8 cellular contexts compared by ENCODE assay signal in the genomic region with DNA sequence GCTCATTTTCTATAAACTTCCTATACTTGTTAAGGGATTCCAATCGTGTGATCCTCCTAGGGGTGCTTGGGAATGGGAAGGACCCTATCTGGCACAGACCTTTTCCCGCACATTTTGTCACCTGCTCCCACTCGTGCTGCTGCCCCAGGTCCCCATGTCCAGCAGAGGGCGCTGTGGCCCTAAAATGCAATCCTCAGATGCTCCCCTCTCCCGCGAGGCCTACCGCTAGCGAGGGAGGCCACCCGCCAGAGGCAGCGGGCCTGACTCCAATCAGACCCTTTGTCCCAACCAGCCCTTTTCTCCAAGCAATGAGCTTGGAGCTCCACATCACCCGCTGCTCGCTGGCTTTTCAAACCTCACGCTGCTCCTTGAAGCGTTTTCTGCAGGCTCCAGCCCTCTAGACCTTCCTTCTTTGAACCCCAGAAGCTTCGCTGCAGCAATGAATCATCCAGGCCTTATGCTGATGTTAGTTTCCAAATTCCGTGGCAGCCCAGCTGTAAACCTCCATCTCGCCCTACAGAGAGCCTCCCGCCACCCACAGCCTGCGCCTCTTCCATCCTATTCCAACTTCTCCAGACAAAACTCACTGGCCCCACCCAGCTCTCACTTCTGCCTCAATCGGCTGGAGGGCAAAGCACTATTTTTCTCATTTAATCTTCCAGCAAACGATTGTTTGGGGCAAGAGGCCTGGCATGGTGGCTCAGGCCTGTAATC. TPM values are rescaled to one million over a fixed set of nuclear protein-coding genes. Genes with fewer than 3 reads are reported as not detected.
DNase-seq lines count a peak whose midpoint lies in the region; ATAC-seq, FAIRE-seq and TF ChIP-seq lines count a peak whose summit lies in the region.

No MANE protein-coding gene starts in this region.

- H3K36me3 ChIP-seq in heart left ventricle, result no peaks in the 10 kb centered on the region

- ATAC-seq in heart left ventricle (peak; percentile 72 to 94 (median 93)), GM19328 (IDR thresholded peaks at IDR 0.05; ENCODE audit: unreplicated experiment) (no peak)

- DNase-seq in GM12891 (ENCODE audit: insufficient read length, low spot score), result peak; percentile 90
- DNase-seq in NCI-H1436 treated with DMSO at 0.1 percent for 48 hours (lab: John Stamatoyannopoulos, UW), result peak; percentile 35
- peak; percentile 76 for DNase-seq in T follicular helper cell (ENCODE audit: low read depth)
- DNase-seq in activated naive CD8-positive, alpha-beta T cell treated with anti-CD3 and anti-CD28 coated beads, Interleukin-2, amount 50 U/mL, for 16 hours (ENCODE audit: low read depth, low spot score), result peak; percentile 77
- DNase-seq in heart left ventricle, result peak; percentile 83 to 94 (median 89)
- peak; percentile 93 for DNase-seq in progenitor cell of endocrine pancreas (ENCODE audit: low spot score, unreplicated experiment)
- DNase-seq in urothelium cell line (ENCODE audit: low spot score), result peak; percentile 92

- TF ChIP-seq CTCF in heart left ventricle (IDR thresholded peaks at IDR 0.05) (peak; percentile 83 to 96 (median 92)), progenitor cell of endocrine pancreas (IDR thresholded peaks at IDR 0.05; ENCODE audit: unreplicated experiment) (peak; percentile 99)

- peaks cover 0 to 26% (median 5%) of the 10 kb centered on the region in 12 donors for H3K4me1 ChIP-seq in heart left ventricle

- 32 to 35% (median 34%) methylated on average over 21 of the region's 21 CpGs for WGBS in heart left ventricle, 4 donors

- no peak for TF ChIP-seq POLR2A in GM12891 (IDR thresholded peaks at IDR 0.05; ENCODE audit: low read depth, low read length)
- no peak for TF ChIP-seq POLR2A in heart left ventricle (IDR thresholded peaks at IDR 0.05)

- H3K27me3 Mint-ChIP-seq in progenitor cell of endocrine pancreas, result peaks cover 6% of the 10 kb centered on the region

- H3K9me3 Mint-ChIP-seq in progenitor cell of endocrine pancreas (ENCODE audit: low read depth), result no peaks in the 10 kb centered on the region

- peak overlapping the region; percentile 70 for H3K27ac Mint-ChIP-seq in progenitor cell of endocrine pancreas

- H3K27ac ChIP-seq in heart left ventricle, result peak overlapping the region in 7 of 12 donors; percentile 6 to 62 (median 43)

- FAIRE-seq in GM12891 (lab: Jason Lieb, UNC) (peak; percentile 96), urothelium cell line (lab: Jason Lieb, UNC) (no peak)

- H3K27me3 ChIP-seq in heart left ventricle, result no peaks in the 10 kb centered on the region

- intact Hi-C loops in heart left ventricle (cut with DNase I), result loop anchor here (1.0 to 5.0 kb wide), 5 partner anchors 89 to 139 kb away; no protein-coding TSS in a partner anchor

- H3K9me3 ChIP-seq in heart left ventricle, result no peaks in the 10 kb centered on the region

- peaks cover 6% of the 10 kb centered on the region for H3K4me1 Mint-ChIP-seq in progenitor cell of endocrine pancreas (ENCODE audit: low read depth)

- H3K36me3 Mint-ChIP-seq in progenitor cell of endocrine pancreas (ENCODE audit: insufficient read depth), result no peaks in the 10 kb centered on the region

- H3K4me3 Mint-ChIP-seq in progenitor cell of endocrine pancreas (ENCODE audit: low read depth), result no peak overlapping the region

- H3K4me3 ChIP-seq in heart left ventricle, result peak overlapping the region in 4 of 12 donors; percentile 14 to 43 (median 30)

TF ChIP-seq in GM12891, 5 proteins besides CTCF, POLR2A, EP300 and RAD21:
- TF ChIP-seq SPI1 (IDR thresholded peaks at IDR 0.05; ENCODE audit: low read depth, low read length) (no peak), PAX5 (IDR thresholded peaks at IDR 0.05; ENCODE audit: insufficient read depth, low read length, severe bottlenecking) (no peak), POU2F2 (IDR thresholded peaks at IDR 0.05; ENCODE audit: low read depth, low read length) (no peak), POLR2AphosphoS5 (IDR thresholded peaks at IDR 0.05; ENCODE audit: low read depth, low read length) (no peak), TAF1 (IDR thresholded peaks at IDR 0.05; ENCODE audit: low read depth, low read length) (no peak)

RNA-seq across cellular contexts. Expression of a gene that starts 23.6 kb away (rescaled TPM):
- 0.33 TPM for polyA plus RNA-seq in GM12891 (2012; ENCODE audit: low read depth, missing spikeins)
- total RNA-seq in heart left ventricle (1 to 10 TPM; 1.6 to 8.1 (median 4.5) TPM), progenitor cell of endocrine pancreas (73.6 and 89.7 TPM in 2 replicates)
- 1 to 10 TPM; 2.4 to 3.2 TPM for polyA plus RNA-seq in heart left ventricle

RNA-seq across cellular contexts. Expression of a gene that starts 30.5 kb away (rescaled TPM):
- 15.9 TPM for polyA plus RNA-seq in GM12891 (2012; ENCODE audit: low read depth, missing spikeins)
- 10 to 100 TPM; 17.5 to 24.9 (median 21.5) TPM for total RNA-seq in heart left ventricle
- 10 to 100 TPM; 12.8 to 15.1 TPM for polyA plus RNA-seq in heart left ventricle
- 70.9 and 76.5 TPM in 2 replicates for total RNA-seq in progenitor cell of endocrine pancreas

Comparison
In these comparisons a context has a peak if more than half of its experiments do, and no peak if none do; other contexts are left out.
1. DNase-seq: peak in every context shown above with its lines; median percentile 93 in progenitor cell of endocrine pancreas; 92 in urothelium cell line; 90 in GM12891; 89 in heart left ventricle; 77 in activated naive CD8-positive, alpha-beta T cell treated with anti-CD3 and anti-CD28 coated beads, Interleukin-2, amount 50 U/mL, for 16 hours; 76 in T follicular helper cell; 35 in NCI-H1436 treated with DMSO at 0.1 percent for 48 hours.